Comparison of ENCODE assay signal across 1 cellular context in the genomic region with DNA sequence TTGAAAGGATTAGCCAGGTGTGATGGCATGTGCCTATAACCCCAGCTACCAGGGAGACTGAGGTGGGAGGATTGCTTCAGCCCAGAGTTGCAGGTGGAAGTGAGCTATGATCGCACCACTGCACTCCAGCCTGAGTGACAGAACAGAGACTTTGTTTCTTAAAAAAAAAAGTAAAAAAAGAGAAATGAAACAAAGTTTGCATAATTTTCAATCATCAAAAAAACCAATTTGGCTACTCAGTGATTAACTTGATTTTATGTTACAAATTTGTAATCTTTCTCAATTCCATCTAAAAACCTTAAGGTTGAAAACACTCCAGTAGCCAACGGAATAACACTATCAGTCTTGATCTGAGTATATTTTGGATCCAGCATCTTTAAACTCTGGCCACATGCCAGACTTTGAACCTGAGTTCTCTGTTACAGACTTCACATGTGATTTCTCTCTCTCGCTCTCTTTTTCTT.
A peak's percentile ranks its signal among the peaks of the same experiment; 100 is the strongest.
TF ChIP-seq lines count a peak whose summit lies in the region.

No MANE protein-coding gene starts in this region.

TF ChIP-seq in GM12878, 131 proteins besides CTCF, POLR2A, EP300 and RAD21 (continues in another document):
- TF ChIP-seq, protein P1, sequence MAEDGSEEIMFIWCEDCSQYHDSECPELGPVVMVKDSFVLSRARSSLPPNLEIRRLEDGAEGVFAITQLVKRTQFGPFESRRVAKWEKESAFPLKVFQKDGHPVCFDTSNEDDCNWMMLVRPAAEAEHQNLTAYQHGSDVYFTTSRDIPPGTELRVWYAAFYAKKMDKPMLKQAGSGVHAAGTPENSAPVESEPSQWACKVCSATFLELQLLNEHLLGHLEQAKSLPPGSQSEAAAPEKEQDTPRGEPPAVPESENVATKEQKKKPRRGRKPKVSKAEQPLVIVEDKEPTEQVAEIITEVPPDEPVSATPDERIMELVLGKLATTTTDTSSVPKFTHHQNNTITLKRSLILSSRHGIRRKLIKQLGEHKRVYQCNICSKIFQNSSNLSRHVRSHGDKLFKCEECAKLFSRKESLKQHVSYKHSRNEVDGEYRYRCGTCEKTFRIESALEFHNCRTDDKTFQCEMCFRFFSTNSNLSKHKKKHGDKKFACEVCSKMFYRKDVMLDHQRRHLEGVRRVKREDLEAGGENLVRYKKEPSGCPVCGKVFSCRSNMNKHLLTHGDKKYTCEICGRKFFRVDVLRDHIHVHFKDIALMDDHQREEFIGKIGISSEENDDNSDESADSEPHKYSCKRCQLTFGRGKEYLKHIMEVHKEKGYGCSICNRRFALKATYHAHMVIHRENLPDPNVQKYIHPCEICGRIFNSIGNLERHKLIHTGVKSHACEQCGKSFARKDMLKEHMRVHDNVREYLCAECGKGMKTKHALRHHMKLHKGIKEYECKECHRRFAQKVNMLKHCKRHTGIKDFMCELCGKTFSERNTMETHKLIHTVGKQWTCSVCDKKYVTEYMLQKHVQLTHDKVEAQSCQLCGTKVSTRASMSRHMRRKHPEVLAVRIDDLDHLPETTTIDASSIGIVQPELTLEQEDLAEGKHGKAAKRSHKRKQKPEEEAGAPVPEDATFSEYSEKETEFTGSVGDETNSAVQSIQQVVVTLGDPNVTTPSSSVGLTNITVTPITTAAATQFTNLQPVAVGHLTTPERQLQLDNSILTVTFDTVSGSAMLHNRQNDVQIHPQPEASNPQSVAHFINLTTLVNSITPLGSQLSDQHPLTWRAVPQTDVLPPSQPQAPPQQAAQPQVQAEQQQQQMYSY (CRISPR knock-in tag; IDR thresholded peaks at IDR 0.05), result no peak
- TF ChIP-seq IRF4 (IDR thresholded peaks at IDR 0.05; ENCODE audit: low read depth, low read length) (peak; percentile 54; the same call in 1 of the 2 replicates), TCF3 (IDR thresholded peaks at IDR 0.05; ENCODE audit: borderline replicate concordance, insufficient read depth, low read depth, low read length) (peak; percentile 53; the same call in 1 of the 2 replicates), SREBF2 (IDR thresholded peaks at IDR 0.05; ENCODE audit: low read length) (no peak), ZNF217 (IDR thresholded peaks at IDR 0.05) (peak; percentile 43; the same call in 1 of the 2 replicates), ZNF24 (IDR thresholded peaks at IDR 0.05) (no peak), KLF5 (IDR thresholded peaks at IDR 0.05; ENCODE audit: partially characterized antibody) (no peak), SMARCA5 (IDR thresholded peaks at IDR 0.05) (no peak), ZNF274 (IDR thresholded peaks at IDR 0.05; ENCODE audit: insufficient read depth, insufficient read length) (no peak), SUZ12 (IDR thresholded peaks at IDR 0.05; ENCODE audit: unreplicated experiment) (no peak), MEF2A (IDR thresholded peaks at IDR 0.05; ENCODE audit: insufficient read depth, low read depth, low read length) (peak; percentile 83; the same call in 1 of the 2 replicates), POU2F2 (IDR thresholded peaks at IDR 0.05; ENCODE audit: borderline replicate concordance, low read depth, low read length) (peak; percentile 77; the same call in 2 of the 3 replicates), KDM1A (IDR thresholded peaks at IDR 0.05; ENCODE audit: borderline replicate concordance) (no peak), NFYA (IDR thresholded peaks at IDR 0.05; ENCODE audit: borderline replicate concordance, low read depth, low read length) (no peak), TARDBP (IDR thresholded peaks at IDR 0.05; ENCODE audit: borderline replicate concordance) (no peak), MTA2 (IDR thresholded peaks at IDR 0.05; ENCODE audit: low read depth) (peak; percentile 84), YBX1 (IDR thresholded peaks at IDR 0.05) (no peak), CBFB (IDR thresholded peaks at IDR 0.05; ENCODE audit: low read depth) (no peak), NR2C2 (IDR thresholded peaks at IDR 0.05; ENCODE audit: borderline replicate concordance, control insufficient read depth, insufficient read length, low read depth) (no peak), MEF2B (IDR thresholded peaks at IDR 0.05; ENCODE audit: partially characterized antibody, poor library complexity, severe bottlenecking) (peak; percentile 57), MYB (IDR thresholded peaks at IDR 0.05; ENCODE audit: borderline replicate concordance, low read depth, low read length) (no peak), ESRRA (IDR thresholded peaks at IDR 0.05; ENCODE audit: low read length) (no peak), EGR1 (IDR thresholded peaks at IDR 0.05; ENCODE audit: borderline replicate concordance in 1 of 2, low read depth in 2 of 2, low read length in 2 of 2) (no peak), IKZF2 (IDR thresholded peaks at IDR 0.05) (peak; percentile 63; a peak in 2 of 4 replicates), FOXM1 (IDR thresholded peaks at IDR 0.05; ENCODE audit: low read depth, low read length) (peak; percentile 85)
- TF ChIP-seq, protein P2, sequence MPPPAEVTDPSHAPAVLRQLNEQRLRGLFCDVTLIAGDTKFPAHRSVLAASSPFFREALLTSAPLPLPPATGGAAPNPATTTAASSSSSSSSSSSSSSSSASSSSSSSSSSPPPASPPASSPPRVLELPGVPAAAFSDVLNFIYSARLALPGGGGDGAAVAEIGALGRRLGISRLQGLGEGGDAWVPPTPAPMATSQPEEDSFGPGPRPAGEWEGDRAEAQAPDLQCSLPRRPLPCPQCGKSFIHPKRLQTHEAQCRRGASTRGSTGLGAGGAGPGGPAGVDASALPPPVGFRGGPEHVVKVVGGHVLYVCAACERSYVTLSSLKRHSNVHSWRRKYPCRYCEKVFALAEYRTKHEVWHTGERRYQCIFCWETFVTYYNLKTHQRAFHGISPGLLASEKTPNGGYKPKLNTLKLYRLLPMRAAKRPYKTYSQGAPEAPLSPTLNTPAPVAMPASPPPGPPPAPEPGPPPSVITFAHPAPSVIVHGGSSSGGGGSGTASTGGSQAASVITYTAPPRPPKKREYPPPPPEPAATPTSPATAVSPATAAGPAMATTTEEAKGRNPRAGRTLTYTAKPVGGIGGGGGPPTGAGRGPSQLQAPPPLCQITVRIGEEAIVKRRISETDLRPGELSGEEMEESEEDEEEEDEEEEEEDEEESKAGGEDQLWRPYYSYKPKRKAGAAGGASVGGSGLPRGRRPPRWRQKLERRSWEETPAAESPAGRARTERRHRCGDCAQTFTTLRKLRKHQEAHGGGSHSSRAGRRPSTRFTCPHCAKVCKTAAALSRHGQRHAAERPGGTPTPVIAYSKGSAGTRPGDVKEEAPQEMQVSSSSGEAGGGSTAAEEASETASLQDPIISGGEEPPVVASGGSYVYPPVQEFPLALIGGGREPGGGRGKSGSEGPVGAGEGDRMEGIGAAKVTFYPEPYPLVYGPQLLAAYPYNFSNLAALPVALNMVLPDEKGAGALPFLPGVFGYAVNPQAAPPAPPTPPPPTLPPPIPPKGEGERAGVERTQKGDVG (CRISPR knock-in tag; IDR thresholded peaks at IDR 0.05), result no peak
- TF ChIP-seq, protein P3, sequence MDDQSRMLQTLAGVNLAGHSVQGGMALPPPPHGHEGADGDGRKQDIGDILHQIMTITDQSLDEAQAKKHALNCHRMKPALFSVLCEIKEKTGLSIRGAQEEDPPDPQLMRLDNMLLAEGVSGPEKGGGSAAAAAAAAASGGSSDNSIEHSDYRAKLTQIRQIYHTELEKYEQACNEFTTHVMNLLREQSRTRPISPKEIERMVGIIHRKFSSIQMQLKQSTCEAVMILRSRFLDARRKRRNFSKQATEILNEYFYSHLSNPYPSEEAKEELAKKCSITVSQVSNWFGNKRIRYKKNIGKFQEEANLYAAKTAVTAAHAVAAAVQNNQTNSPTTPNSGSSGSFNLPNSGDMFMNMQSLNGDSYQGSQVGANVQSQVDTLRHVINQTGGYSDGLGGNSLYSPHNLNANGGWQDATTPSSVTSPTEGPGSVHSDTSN (IDR thresholded peaks at IDR 0.05; ENCODE audit: insufficient replicate concordance, low read depth, low read length), result peak; percentile 78
- TF ChIP-seq, protein P4, sequence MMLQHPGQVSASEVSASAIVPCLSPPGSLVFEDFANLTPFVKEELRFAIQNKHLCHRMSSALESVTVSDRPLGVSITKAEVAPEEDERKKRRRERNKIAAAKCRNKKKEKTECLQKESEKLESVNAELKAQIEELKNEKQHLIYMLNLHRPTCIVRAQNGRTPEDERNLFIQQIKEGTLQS (IDR thresholded peaks at IDR 0.05; ENCODE audit: borderline replicate concordance, extremely low read depth, low read depth, low read length), result no peak
- TF ChIP-seq, protein P5, sequence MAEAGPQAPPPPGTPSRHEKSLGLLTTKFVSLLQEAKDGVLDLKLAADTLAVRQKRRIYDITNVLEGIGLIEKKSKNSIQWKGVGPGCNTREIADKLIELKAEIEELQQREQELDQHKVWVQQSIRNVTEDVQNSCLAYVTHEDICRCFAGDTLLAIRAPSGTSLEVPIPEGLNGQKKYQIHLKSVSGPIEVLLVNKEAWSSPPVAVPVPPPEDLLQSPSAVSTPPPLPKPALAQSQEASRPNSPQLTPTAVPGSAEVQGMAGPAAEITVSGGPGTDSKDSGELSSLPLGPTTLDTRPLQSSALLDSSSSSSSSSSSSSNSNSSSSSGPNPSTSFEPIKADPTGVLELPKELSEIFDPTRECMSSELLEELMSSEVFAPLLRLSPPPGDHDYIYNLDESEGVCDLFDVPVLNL (IDR thresholded peaks at IDR 0.05; ENCODE audit: low read depth, low read length), result no peak
- TF ChIP-seq, protein P6, sequence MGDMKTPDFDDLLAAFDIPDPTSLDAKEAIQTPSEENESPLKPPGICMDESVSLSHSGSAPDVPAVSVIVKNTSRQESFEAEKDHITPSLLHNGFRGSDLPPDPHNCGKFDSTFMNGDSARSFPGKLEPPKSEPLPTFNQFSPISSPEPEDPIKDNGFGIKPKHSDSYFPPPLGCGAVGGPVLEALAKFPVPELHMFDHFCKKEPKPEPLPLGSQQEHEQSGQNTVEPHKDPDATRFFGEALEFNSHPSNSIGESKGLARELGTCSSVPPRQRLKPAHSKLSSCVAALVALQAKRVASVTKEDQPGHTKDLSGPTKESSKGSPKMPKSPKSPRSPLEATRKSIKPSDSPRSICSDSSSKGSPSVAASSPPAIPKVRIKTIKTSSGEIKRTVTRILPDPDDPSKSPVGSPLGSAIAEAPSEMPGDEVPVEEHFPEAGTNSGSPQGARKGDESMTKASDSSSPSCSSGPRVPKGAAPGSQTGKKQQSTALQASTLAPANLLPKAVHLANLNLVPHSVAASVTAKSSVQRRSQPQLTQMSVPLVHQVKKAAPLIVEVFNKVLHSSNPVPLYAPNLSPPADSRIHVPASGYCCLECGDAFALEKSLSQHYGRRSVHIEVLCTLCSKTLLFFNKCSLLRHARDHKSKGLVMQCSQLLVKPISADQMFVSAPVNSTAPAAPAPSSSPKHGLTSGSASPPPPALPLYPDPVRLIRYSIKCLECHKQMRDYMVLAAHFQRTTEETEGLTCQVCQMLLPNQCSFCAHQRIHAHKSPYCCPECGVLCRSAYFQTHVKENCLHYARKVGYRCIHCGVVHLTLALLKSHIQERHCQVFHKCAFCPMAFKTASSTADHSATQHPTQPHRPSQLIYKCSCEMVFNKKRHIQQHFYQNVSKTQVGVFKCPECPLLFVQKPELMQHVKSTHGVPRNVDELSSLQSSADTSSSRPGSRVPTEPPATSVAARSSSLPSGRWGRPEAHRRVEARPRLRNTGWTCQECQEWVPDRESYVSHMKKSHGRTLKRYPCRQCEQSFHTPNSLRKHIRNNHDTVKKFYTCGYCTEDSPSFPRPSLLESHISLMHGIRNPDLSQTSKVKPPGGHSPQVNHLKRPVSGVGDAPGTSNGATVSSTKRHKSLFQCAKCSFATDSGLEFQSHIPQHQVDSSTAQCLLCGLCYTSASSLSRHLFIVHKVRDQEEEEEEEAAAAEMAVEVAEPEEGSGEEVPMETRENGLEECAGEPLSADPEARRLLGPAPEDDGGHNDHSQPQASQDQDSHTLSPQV (IDR thresholded peaks at IDR 0.05), result no peak
- TF ChIP-seq, protein P7, sequence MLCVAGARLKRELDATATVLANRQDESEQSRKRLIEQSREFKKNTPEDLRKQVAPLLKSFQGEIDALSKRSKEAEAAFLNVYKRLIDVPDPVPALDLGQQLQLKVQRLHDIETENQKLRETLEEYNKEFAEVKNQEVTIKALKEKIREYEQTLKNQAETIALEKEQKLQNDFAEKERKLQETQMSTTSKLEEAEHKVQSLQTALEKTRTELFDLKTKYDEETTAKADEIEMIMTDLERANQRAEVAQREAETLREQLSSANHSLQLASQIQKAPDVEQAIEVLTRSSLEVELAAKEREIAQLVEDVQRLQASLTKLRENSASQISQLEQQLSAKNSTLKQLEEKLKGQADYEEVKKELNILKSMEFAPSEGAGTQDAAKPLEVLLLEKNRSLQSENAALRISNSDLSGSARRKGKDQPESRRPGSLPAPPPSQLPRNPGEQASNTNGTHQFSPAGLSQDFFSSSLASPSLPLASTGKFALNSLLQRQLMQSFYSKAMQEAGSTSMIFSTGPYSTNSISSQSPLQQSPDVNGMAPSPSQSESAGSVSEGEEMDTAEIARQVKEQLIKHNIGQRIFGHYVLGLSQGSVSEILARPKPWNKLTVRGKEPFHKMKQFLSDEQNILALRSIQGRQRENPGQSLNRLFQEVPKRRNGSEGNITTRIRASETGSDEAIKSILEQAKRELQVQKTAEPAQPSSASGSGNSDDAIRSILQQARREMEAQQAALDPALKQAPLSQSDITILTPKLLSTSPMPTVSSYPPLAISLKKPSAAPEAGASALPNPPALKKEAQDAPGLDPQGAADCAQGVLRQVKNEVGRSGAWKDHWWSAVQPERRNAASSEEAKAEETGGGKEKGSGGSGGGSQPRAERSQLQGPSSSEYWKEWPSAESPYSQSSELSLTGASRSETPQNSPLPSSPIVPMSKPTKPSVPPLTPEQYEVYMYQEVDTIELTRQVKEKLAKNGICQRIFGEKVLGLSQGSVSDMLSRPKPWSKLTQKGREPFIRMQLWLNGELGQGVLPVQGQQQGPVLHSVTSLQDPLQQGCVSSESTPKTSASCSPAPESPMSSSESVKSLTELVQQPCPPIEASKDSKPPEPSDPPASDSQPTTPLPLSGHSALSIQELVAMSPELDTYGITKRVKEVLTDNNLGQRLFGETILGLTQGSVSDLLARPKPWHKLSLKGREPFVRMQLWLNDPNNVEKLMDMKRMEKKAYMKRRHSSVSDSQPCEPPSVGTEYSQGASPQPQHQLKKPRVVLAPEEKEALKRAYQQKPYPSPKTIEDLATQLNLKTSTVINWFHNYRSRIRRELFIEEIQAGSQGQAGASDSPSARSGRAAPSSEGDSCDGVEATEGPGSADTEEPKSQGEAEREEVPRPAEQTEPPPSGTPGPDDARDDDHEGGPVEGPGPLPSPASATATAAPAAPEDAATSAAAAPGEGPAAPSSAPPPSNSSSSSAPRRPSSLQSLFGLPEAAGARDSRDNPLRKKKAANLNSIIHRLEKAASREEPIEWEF (IDR thresholded peaks at IDR 0.05; ENCODE audit: insufficient replicate concordance, low read depth, low read length), result no peak
- TF ChIP-seq, protein P8, sequence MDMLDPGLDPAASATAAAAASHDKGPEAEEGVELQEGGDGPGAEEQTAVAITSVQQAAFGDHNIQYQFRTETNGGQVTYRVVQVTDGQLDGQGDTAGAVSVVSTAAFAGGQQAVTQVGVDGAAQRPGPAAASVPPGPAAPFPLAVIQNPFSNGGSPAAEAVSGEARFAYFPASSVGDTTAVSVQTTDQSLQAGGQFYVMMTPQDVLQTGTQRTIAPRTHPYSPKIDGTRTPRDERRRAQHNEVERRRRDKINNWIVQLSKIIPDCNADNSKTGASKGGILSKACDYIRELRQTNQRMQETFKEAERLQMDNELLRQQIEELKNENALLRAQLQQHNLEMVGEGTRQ (IDR thresholded peaks at IDR 0.05; ENCODE audit: borderline replicate concordance, low read depth, low read length), result no peak
- TF ChIP-seq, protein P9, sequence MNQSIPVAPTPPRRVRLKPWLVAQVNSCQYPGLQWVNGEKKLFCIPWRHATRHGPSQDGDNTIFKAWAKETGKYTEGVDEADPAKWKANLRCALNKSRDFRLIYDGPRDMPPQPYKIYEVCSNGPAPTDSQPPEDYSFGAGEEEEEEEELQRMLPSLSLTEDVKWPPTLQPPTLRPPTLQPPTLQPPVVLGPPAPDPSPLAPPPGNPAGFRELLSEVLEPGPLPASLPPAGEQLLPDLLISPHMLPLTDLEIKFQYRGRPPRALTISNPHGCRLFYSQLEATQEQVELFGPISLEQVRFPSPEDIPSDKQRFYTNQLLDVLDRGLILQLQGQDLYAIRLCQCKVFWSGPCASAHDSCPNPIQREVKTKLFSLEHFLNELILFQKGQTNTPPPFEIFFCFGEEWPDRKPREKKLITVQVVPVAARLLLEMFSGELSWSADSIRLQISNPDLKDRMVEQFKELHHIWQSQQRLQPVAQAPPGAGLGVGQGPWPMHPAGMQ (IDR thresholded peaks at IDR 0.05; ENCODE audit: borderline replicate concordance), result no peak
